8 cellular contexts compared by ENCODE assay signal in genomic region chr6:151494235-151494950, GRCh38. TPM values are rescaled to one million over a fixed set of nuclear protein-coding genes. Genes with fewer than 3 reads are reported as not detected.
A peak's percentile ranks its signal among the peaks of the same experiment; 100 is the strongest.
DNase-seq lines count a peak whose midpoint lies in the region; ATAC-seq and TF ChIP-seq lines count a peak whose summit lies in the region.

No MANE protein-coding gene starts in this region.

- peaks cover 27% of the 10 kb centered on the region for H3K4me1 ChIP-seq in KMS-11 (ENCODE audit: low read depth, poor library complexity, severe bottlenecking)
- H3K4me1 ChIP-seq in cardiac muscle cell (ENCODE audit: low read depth), result no peaks in the 10 kb centered on the region

- H3K36me3 ChIP-seq in KMS-11 (ENCODE audit: insufficient read depth), result no peaks in the 10 kb centered on the region
- no peaks in the 10 kb centered on the region for H3K36me3 ChIP-seq in cardiac muscle cell

- no peak overlapping the region for H3K4me3 ChIP-seq in KMS-11 (IDR thresholded peaks at IDR 0.05; ENCODE audit: insufficient read depth, low read depth, low read length)
- H3K4me3 ChIP-seq in cardiac muscle cell, result peak overlapping the region; percentile 82

- H3K27ac ChIP-seq in KMS-11 (peak overlapping the region; percentile 65), cardiac muscle cell (no peak overlapping the region)

- no peaks in the 10 kb centered on the region for H3K9me3 Mint-ChIP-seq in activated naive CD4-positive, alpha-beta T cell treated with anti-CD3 and anti-CD28 coated beads, Interleukin-2, amount 50 U/mL, for 72 hours

- no peaks in the 10 kb centered on the region for H3K9me3 ChIP-seq in cardiac muscle cell (ENCODE audit: low read depth)

- no peaks in the 10 kb centered on the region for H3K79me2 ChIP-seq in KMS-11 (ENCODE audit: insufficient read depth, low read depth)

- H3K27me3 ChIP-seq in KMS-11 (ENCODE audit: insufficient read depth, low read depth), result no peaks in the 10 kb centered on the region
- peaks cover 56% of the 10 kb centered on the region for H3K27me3 ChIP-seq in cardiac muscle cell

- H3K9ac ChIP-seq in KMS-11, result peak overlapping the region; percentile 83

- DNase-seq in DMS53 treated with DMSO at 0.1 percent for 48 hours (lab: John Stamatoyannopoulos, UW; ENCODE audit: unreplicated experiment), result peak; percentile 30
- DNase-seq in activated naive CD4-positive, alpha-beta T cell treated with anti-CD3 and anti-CD28 coated beads, Interleukin-2, amount 50 U/mL, for 72 hours (ENCODE audit: low spot score in 2 of 2), result peak in 1 of 2 donors; percentile 17
- DNase-seq in cardiac muscle cell (ENCODE audit: low read depth in 1 of 2, low spot score in 1 of 2), result peak; percentile 32 to 54
- DNase-seq in omental fat pad (ENCODE audit: low spot score), result no peak
- DNase-seq in 8988T, result no peak
- no peak for DNase-seq in KG1 (lab: John Stamatoyannopoulos, UW)

- no peak for TF ChIP-seq CTCF in KMS-11 (conservative IDR thresholded peaks at IDR 0.05; ENCODE audit: low read depth, low read length)
- TF ChIP-seq CTCF in cardiac muscle cell (IDR thresholded peaks at IDR 0.05; ENCODE audit: low read depth, low read length), result no peak
- TF ChIP-seq CTCF in omental fat pad (IDR thresholded peaks at IDR 0.05), result no peak

- H3K4me2 ChIP-seq in KMS-11, result peak overlapping the region; percentile 78

- peaks cover 0 to 5% of the 10 kb centered on the region in 2 donors for H3K36me3 Mint-ChIP-seq in activated naive CD4-positive, alpha-beta T cell treated with anti-CD3 and anti-CD28 coated beads, Interleukin-2, amount 50 U/mL, for 72 hours

- no peak overlapping the region for H3K27ac Mint-ChIP-seq in activated naive CD4-positive, alpha-beta T cell treated with anti-CD3 and anti-CD28 coated beads, Interleukin-2, amount 50 U/mL, for 72 hours

- H4K20me1 ChIP-seq in KMS-11 (ENCODE audit: insufficient read depth), result no peaks in the 10 kb centered on the region

- ATAC-seq in activated naive CD4-positive, alpha-beta T cell treated with anti-CD3 and anti-CD28 coated beads, Interleukin-2, amount 50 U/mL, for 72 hours, result peak; percentile 9 to 49
- ATAC-seq in omental fat pad (ENCODE audit: low FRiP score) (peak; percentile 57), HG03139 (IDR thresholded peaks at IDR 0.05; ENCODE audit: unreplicated experiment) (no peak)

- peak overlapping the region; percentile 89 for H2AFZ ChIP-seq in KMS-11 (ENCODE audit: low read depth)

RNA-seq across cellular contexts. Expression of gene CCDC170, which starts 0.6 kb away (rescaled TPM):
- total RNA-seq in activated naive CD4-positive, alpha-beta T cell treated with anti-CD3 and anti-CD28 coated beads, Interleukin-2, amount 50 U/mL, for 72 hours, result not detected
- 0.03 and 0.14 TPM in 2 replicates for total RNA-seq in cardiac muscle cell
- polyA plus RNA-seq in cardiac muscle cell, result not detected in 2 replicates
- total RNA-seq in omental fat pad, result 1 to 10 TPM; 1.3 to 4.1 (median 2.5) TPM

RNA-seq across cellular contexts. Expression of gene RMND1, which starts 42.5 kb away (rescaled TPM):
- 10 to 100 TPM; 17.8 to 23.4 TPM for total RNA-seq in activated naive CD4-positive, alpha-beta T cell treated with anti-CD3 and anti-CD28 coated beads, Interleukin-2, amount 50 U/mL, for 72 hours
- 12.2 and 17.2 TPM in 2 replicates for total RNA-seq in cardiac muscle cell
- polyA plus RNA-seq in cardiac muscle cell, result 19.3 and 21.4 TPM in 2 replicates
- total RNA-seq in omental fat pad, result 10 to 100 TPM; 14.9 to 26.7 (median 21.1) TPM

Comparison
In these comparisons a context has a peak if more than half of its experiments do, and no peak if none do; other contexts are left out.
1. DNase-seq: peak in DMS53 treated with DMSO at 0.1 percent for 48 hours (single experiment) and cardiac muscle cell (2 of 2); none in omental fat pad (single experiment), 8988T (single experiment) and KG1 (single experiment).